ENCODE assay signal across 6 cellular contexts in genomic region chr11:121140369-121140768, GRCh38.
"Had no signal": no experiment of that assay in that cellular context is flagged by ENCODE, and none has a peak within 500 bp of the region (broad histone marks: within the 10 kb centered on the region; RNA-seq: fewer than 3 reads in every experiment).

No MANE protein-coding gene starts in this region.

- H3K4me3 ChIP-seq: K562 had no signal

- H3K27ac ChIP-seq: HL-60, KMS-11 had no signal

- ATAC-seq: HepG2, K562 had no signal

- DNase-seq: KBM-7, KG1 had no signal

- H3K4me2 ChIP-seq: KMS-11 had no signal

- H3K9ac ChIP-seq: KMS-11 had no signal
